In genomic region chr3:117616213-117616612, GRCh38 we compare ENCODE assay signal across 14 cellular contexts.
"Had no signal": no experiment of that assay in that cellular context is flagged by ENCODE, and none has a peak within 500 bp of the region (broad histone marks: within the 10 kb centered on the region; RNA-seq: fewer than 3 reads in every experiment).

No MANE protein-coding gene starts in this region.

- DNase-seq: activated CD4-positive, alpha-beta T cell treated with anti-CD3 and anti-CD28 coated beads, Interleukin-2, amount 10 ng/mL, durations not matched to agents 7 days and 5 days; activated CD4-positive, CD25-positive, alpha-beta regulatory T cell; activated CD8-positive, alpha-beta memory T cell treated with anti-CD3 and anti-CD28 coated beads, Interleukin-2, amount 10 ng/mL, durations not matched to agents 7 days and 5 days; activated effector memory CD4-positive, alpha-beta T cell treated with anti-CD3 and anti-CD28 coated beads, Interleukin-2, amount 50 U/mL, for 16 hours; activated T-cell treated with anti-CD3 and anti-CD28 coated beads, Interleukin-2, amount 50 U/mL, for 24 hours; anterior cingulate cortex; kidney; left ventricle myocardium superior; mesendoderm; nephron progenitor cell; sigmoid colon; stimulated activated CD4-positive, alpha-beta T cell treated with anti-CD3 and anti-CD28 coated beads, Interleukin-2, amount 100 ng/mL, for 24 hours; stimulated activated naive B cell treated with anti-CD40 and anti-IgM and Interleukin-4, amounts not matched to agents 10 μg/mL and 1 μg/mL and 100 μg/mL, for 72 hours had no signal

- H3K27me3 ChIP-seq: sigmoid colon, tibial nerve had no signal

- H3K4me1 ChIP-seq: sigmoid colon, tibial nerve had no signal

- H3K36me3 ChIP-seq: sigmoid colon, tibial nerve had no signal

- ATAC-seq: activated CD8-positive, alpha-beta memory T cell treated with anti-CD3 and anti-CD28 coated beads, Interleukin-2, amount 10 ng/mL, durations not matched to agents 7 days and 5 days; left ventricle myocardium superior; stimulated activated naive B cell treated with anti-CD40 and anti-IgM and Interleukin-4, amounts not matched to agents 10 μg/mL and 1 μg/mL and 100 μg/mL, for 72 hours had no signal

- H3K9me3 ChIP-seq: sigmoid colon, tibial nerve had no signal

- H3K4me3 ChIP-seq: sigmoid colon, tibial nerve had no signal

- H3K27ac ChIP-seq: sigmoid colon, tibial nerve had no signal
